ENCODE assay signal across 8 cellular contexts in the genomic region with DNA sequence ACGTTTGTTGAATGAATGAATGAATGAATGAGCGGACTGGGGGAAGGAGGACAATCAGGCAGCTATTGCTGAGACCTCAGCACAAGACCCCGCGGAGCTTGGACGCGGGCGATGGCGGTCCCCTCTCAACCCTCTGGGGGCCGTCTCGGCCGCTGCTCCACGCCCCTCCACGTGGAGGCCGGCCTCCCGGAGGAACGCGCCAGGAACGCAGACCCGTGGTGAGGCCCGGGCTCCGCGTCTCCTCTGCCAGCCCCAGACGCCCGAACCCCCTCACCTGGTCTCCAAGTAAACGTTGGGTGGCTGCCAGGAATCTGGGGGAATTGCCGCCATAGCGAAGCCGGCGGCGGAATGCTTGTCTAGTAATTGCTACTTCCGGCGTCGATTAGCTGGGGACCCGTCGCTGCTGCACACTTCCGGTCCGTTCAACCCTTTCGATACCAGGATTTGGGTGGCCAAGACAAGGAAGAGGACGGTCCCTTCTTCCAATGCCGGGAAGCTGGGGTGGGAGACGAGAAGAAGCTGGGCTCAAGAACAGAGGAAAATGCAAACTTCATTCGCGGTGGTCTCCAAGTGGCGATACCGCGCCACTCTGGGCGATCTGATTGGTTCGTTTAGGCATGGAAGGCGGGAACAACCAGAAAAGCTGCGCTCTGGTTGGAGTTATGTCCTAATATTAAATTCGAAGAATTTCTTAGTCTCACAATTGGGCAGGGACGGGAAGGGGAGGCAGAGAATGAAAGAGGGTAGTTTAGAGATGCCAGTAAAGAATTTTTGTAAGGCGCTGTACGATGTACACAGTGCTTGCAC. TPM values are rescaled to one million over a fixed set of nuclear protein-coding genes. Genes with fewer than 3 reads are reported as not detected.
A peak's percentile ranks its signal among the peaks of the same experiment; 100 is the strongest.
DNase-seq lines count a peak whose midpoint lies in the region; ATAC-seq and TF ChIP-seq lines count a peak whose summit lies in the region.

A gene (minus strand): TSS at position 361 of the 807 bp plus-strand sequence. CDS start 31 bp downstream, at position 330.

- WGBS in trophoblast cell (ENCODE audit: extremely low coverage, insufficient coverage, insufficient read length), result no CpG with 5 or more reads among the region's 54 CpGs

- peak; percentile 60 for TF ChIP-seq POLR2A in GM10847 (IDR thresholded peaks at IDR 0.05; ENCODE audit: extremely low read depth, insufficient read length)

- H3K36me3 Mint-ChIP-seq in type B pancreatic cell, result peaks cover 9% of the 10 kb centered on the region

- H4K8ac ChIP-seq in trophoblast cell (ENCODE audit: low read depth, low read length), result peak within 1 kb of the TSS; percentile 98

- H3K79me1 ChIP-seq in trophoblast cell (ENCODE audit: low read length), result peaks cover 5% of the 10 kb centered on the region

- H3K9ac ChIP-seq in adipocyte (ENCODE audit: low read length) (peak within 1 kb of the TSS; percentile 99), trophoblast cell (ENCODE audit: low read length) (peak within 1 kb of the TSS; percentile 83)

- H2BK5ac ChIP-seq in trophoblast cell (ENCODE audit: low read depth, low read length, poor library complexity), result peak within 1 kb of the TSS; percentile 95

- no peaks in the 10 kb centered on the region for H3K27me3 ChIP-seq in adipocyte (replicated peaks; ENCODE audit: control insufficient read depth, insufficient read depth, low read length)
- H3K27me3 ChIP-seq in trophoblast cell (ENCODE audit: insufficient read depth, low read length), result no peaks in the 10 kb centered on the region

- H3K4me3 Mint-ChIP-seq in type B pancreatic cell, result peak within 1 kb of the TSS; percentile 98

- DNase-seq in NCI-H1417 (lab: John Stamatoyannopoulos, UW) (peak; percentile 95 to 99 (median 96)), T follicular helper cell (ENCODE audit: low read depth) (peak; percentile 82), adipocyte (ENCODE audit: low read depth) (peak; percentile 96), cardiac septum (ENCODE audit: low spot score) (peak; percentile 86), trophoblast cell (peak; percentile 75 to 88), type B pancreatic cell (ENCODE audit: extremely low spot score, unreplicated experiment) (peak; percentile 86)

- peak within 1 kb of the TSS; percentile 79 for H3K4me2 ChIP-seq in trophoblast cell (ENCODE audit: low read length)

- no peaks in the 10 kb centered on the region for H3K9me3 Mint-ChIP-seq in type B pancreatic cell

- no peak within 1 kb of the TSS for H3K23ac ChIP-seq in trophoblast cell (ENCODE audit: low read length)

- TF ChIP-seq CTCF in type B pancreatic cell (conservative IDR thresholded peaks at IDR 0.05), result peak; percentile 48

- H3K27ac Mint-ChIP-seq in type B pancreatic cell, result peak within 1 kb of the TSS; percentile 97

- H3K4me3 ChIP-seq in adipocyte (ENCODE audit: low read length) (peak within 1 kb of the TSS; percentile 99), trophoblast cell (ENCODE audit: low read depth, low read length) (peak within 1 kb of the TSS; percentile 95)

- no peak within 1 kb of the TSS for H2AK5ac ChIP-seq in trophoblast cell (ENCODE audit: low read length)

- H2BK12ac ChIP-seq in trophoblast cell (ENCODE audit: low read length), result no peak within 1 kb of the TSS

- H3K4ac ChIP-seq in trophoblast cell (ENCODE audit: low read depth, low read length), result peak within 1 kb of the TSS; percentile 76

- H3K9me3 ChIP-seq in adipocyte (ENCODE audit: control insufficient read depth, low read length) (no peaks in the 10 kb centered on the region), trophoblast cell (ENCODE audit: insufficient read depth, low read depth, low read length) (no peaks in the 10 kb centered on the region)

- H3K4me1 ChIP-seq in adipocyte (ENCODE audit: control insufficient read depth, insufficient read depth, low read length) (peaks cover 12% of the 10 kb centered on the region), trophoblast cell (ENCODE audit: control insufficient read depth in 1 of 2, insufficient read depth in 2 of 2, low read length in 2 of 2) (peaks cover 2 to 6% of the 10 kb centered on the region in 2 experiments)

- peaks cover 4% of the 10 kb centered on the region for H3K79me2 ChIP-seq in trophoblast cell (ENCODE audit: control insufficient read depth, insufficient read depth, low read length, poor library complexity)

- peak within 1 kb of the TSS; percentile 96 for H2BK120ac ChIP-seq in trophoblast cell (ENCODE audit: insufficient read depth, low read length, poor library complexity)

- H4K91ac ChIP-seq in trophoblast cell (ENCODE audit: low read depth, low read length), result peak within 1 kb of the TSS; percentile 97

- intact Hi-C loops in cardiac septum (cut with DNase I), result no loop called here

- peak within 1 kb of the TSS; percentile 91 for H3K18ac ChIP-seq in trophoblast cell (ENCODE audit: low read length)

- peak within 1 kb of the TSS; percentile 96 for H3K14ac ChIP-seq in trophoblast cell (ENCODE audit: low read length)

- ATAC-seq in HG02642 (IDR thresholded peaks at IDR 0.05; ENCODE audit: poor library complexity, unreplicated experiment), result peak; percentile 87

- H3K27me3 Mint-ChIP-seq in type B pancreatic cell, result no peaks in the 10 kb centered on the region

- H2AFZ ChIP-seq in trophoblast cell (ENCODE audit: insufficient read depth, low read length, poor library complexity), result peak within 1 kb of the TSS; percentile 95

- peak within 1 kb of the TSS; percentile 98 for H4K12ac ChIP-seq in trophoblast cell (ENCODE audit: low read depth, low read length)

- H3K27ac ChIP-seq in trophoblast cell (ENCODE audit: low read depth, low read length), result peak within 1 kb of the TSS; percentile 84

- H3K4me1 Mint-ChIP-seq in type B pancreatic cell (ENCODE audit: unreplicated experiment), result peaks cover 20% of the 10 kb centered on the region

- H3K36me3 ChIP-seq in adipocyte (ENCODE audit: control insufficient read depth, insufficient read depth, low read length, severe bottlenecking), result no peaks in the 10 kb centered on the region
- peaks cover 0 to 2% of the 10 kb centered on the region in 2 experiments for H3K36me3 ChIP-seq in trophoblast cell (ENCODE audit: control insufficient read depth in 1 of 2, insufficient read depth in 2 of 2, low read length in 2 of 2)

RNA-seq across cellular contexts. Expression of the gene that starts here (rescaled TPM):
- total RNA-seq in cardiac septum, result 24.9 TPM
- polyA plus RNA-seq in trophoblast cell (2013), result 32.6 and 33.1 TPM in 2 replicates
- total RNA-seq in type B pancreatic cell (ENCODE audit: low replicate concordance), result 35.1 and 50.4 TPM in 2 replicates

Comparison
In these comparisons a context has a peak if more than half of its experiments do, and no peak if none do; other contexts are left out.
1. Peak in every context shown above with its lines: DNase-seq, ATAC-seq, H3K4me3 ChIP-seq and H3K27ac ChIP-seq.